In the genomic region with DNA sequence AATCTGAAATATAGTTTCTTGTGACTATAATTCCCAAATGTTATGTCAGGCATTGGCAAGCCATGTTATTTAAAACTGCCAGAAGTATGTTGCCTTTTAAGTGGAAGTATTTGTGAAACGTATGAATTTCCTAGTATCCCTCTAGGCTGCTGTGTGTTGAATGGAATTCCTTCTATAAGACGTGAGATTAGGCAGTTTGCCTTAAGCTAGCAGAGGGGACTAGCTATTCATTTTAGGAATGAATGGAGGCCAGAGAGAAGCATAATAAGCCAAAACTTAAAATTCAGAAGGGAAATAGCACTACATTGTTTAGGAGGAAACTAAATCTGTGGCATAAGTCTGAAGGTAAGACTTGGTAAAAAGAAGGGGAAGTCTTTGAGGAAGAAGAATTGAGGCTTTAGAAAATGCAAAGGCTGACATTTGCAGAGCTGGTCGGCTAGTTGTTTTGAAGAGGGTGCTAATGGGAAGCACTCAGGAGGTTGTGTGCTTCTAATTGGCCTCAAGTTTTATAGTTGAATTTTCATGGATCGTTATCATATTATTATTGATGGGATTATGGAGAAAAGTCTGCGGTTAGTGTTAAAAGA, we compare ENCODE assay signal across 12 cellular contexts. TPM values are rescaled to one million over a fixed set of nuclear protein-coding genes. Genes with fewer than 3 reads are reported as not detected.
DNase-seq lines count a peak whose midpoint lies in the region; ATAC-seq, FAIRE-seq and TF ChIP-seq lines count a peak whose summit lies in the region.
"Had no signal": no experiment of that assay in that cellular context is flagged by ENCODE, and none has a peak within 500 bp of the region (broad histone marks: within the 10 kb centered on the region; RNA-seq: fewer than 3 reads in every experiment).

No MANE protein-coding gene starts in this region.

- H4K20me1 ChIP-seq in Loucy (ENCODE audit: insufficient read depth, low read length, poor library complexity, severe bottlenecking) (peaks cover 75% of the 10 kb centered on the region), astrocyte (ENCODE audit: insufficient read depth, low read length) (peaks cover 11% of the 10 kb centered on the region)

- H3K4me3 Mint-ChIP-seq in astrocyte (ENCODE audit: unreplicated experiment): no peak overlapping the region

- DNase-seq in GF-D8 (lab: John Stamatoyannopoulos, UW) (peak; percentile 13), astrocyte (ENCODE audit: low read depth) (no peak), cortex of kidney (lab: John Stamatoyannopoulos, UW) (no peak), activated gamma-delta T cell treated with Interleukin-2 at 50 U/mL for 16 hours (no peak)
- DNase-seq: activated CD4-positive, alpha-beta T cell treated with anti-CD3 and anti-CD28 coated beads, Interleukin-2, amount 50 U/mL, for 4 hours; glutamatergic neuron; midbrain; NCI-H1436 treated with DMSO at 0.1 percent for 48 hours had no signal

- H3K27me3 ChIP-seq in Loucy (ENCODE audit: insufficient read depth, low read length, poor library complexity, severe bottlenecking) (no peaks in the 10 kb centered on the region), astrocyte (ENCODE audit: insufficient read depth, low read length) (no peaks in the 10 kb centered on the region), neutrophil (no peaks in the 10 kb centered on the region)

- peaks cover 100% of the 10 kb centered on the region for H3K79me2 ChIP-seq in Loucy (ENCODE audit: insufficient read depth, low read length)
- H3K79me2 ChIP-seq in astrocyte (ENCODE audit: insufficient read depth, low read length): peaks cover 12% of the 10 kb centered on the region

- H3K9me3 ChIP-seq in Loucy (ENCODE audit: insufficient read depth, low read depth, low read length) (no peaks in the 10 kb centered on the region), astrocyte (ENCODE audit: insufficient read depth, low read depth, low read length) (no peaks in the 10 kb centered on the region), neutrophil (no peaks in the 10 kb centered on the region)

- H2AFZ ChIP-seq in Loucy (ENCODE audit: low read length) (no peak overlapping the region), astrocyte (ENCODE audit: low read depth, low read length) (no peak overlapping the region)

- peaks cover 38% of the 10 kb centered on the region for H3K36me3 ChIP-seq in Loucy (ENCODE audit: insufficient read depth, low read length)
- H3K36me3 ChIP-seq in astrocyte (ENCODE audit: insufficient read depth, low read length): no peaks in the 10 kb centered on the region
- no peaks in the 10 kb centered on the region for H3K36me3 ChIP-seq in neutrophil

- no peak overlapping the region for H3K27ac Mint-ChIP-seq in astrocyte (ENCODE audit: unreplicated experiment)

- no peak for TF ChIP-seq CTCF in Loucy (conservative IDR thresholded peaks at IDR 0.05; ENCODE audit: low read length)
- no peak for TF ChIP-seq CTCF in astrocyte (IDR thresholded peaks at IDR 0.05; ENCODE audit: insufficient read depth, low read depth, low read length)
- no peak for TF ChIP-seq CTCF in neutrophil (IDR thresholded peaks at IDR 0.05)

- no peaks in the 10 kb centered on the region for H3K27me3 Mint-ChIP-seq in astrocyte (ENCODE audit: low read depth, unreplicated experiment)

- FAIRE-seq in astrocyte (lab: Jason Lieb, UNC): no peak

- no peak for ATAC-seq in GM21367 (IDR thresholded peaks at IDR 0.05; ENCODE audit: unreplicated experiment)

- H3K4me1 ChIP-seq in Loucy (ENCODE audit: insufficient read depth, low read length, poor library complexity, severe bottlenecking): peaks cover 61% of the 10 kb centered on the region
- no peaks in the 10 kb centered on the region for H3K4me1 ChIP-seq in astrocyte (ENCODE audit: insufficient read depth, low read length)
- H3K4me1 ChIP-seq in neutrophil (ENCODE audit: control insufficient read depth in 1 of 2, insufficient read depth in 1 of 2, low read depth in 1 of 2, low read length in 1 of 2): peaks cover 90 to 94% of the 10 kb centered on the region in 2 experiments

- peaks cover 7% of the 10 kb centered on the region for H3K36me3 Mint-ChIP-seq in astrocyte (ENCODE audit: low read depth, unreplicated experiment)

- H3K4me1 Mint-ChIP-seq in astrocyte (ENCODE audit: low read depth, unreplicated experiment): peaks cover 25% of the 10 kb centered on the region

- H3F3A ChIP-seq in Loucy (ENCODE audit: low read depth): 0 out of 2 replicates have a peak, but pooled peaks cover 7% of the 10 kb centered on the region

- H3K4me3 ChIP-seq in Loucy (ENCODE audit: low read length, poor library complexity, severe bottlenecking) (peak overlapping the region; percentile 58), astrocyte (ENCODE audit: insufficient read depth, low read depth, low read length) (no peak overlapping the region), neutrophil (ENCODE audit: low read depth in 1 of 2, low read length in 1 of 2) (peak overlapping the region in 1 of 2 experiments; percentile 31)
- H3K4me3 ChIP-seq: skin epidermis had no signal

- peak overlapping the region; percentile 64 for H3K4me2 ChIP-seq in Loucy (ENCODE audit: low read depth, low read length, poor library complexity, severe bottlenecking)
- H3K4me2 ChIP-seq in astrocyte (ENCODE audit: low read length): no peak overlapping the region

- H3K27ac ChIP-seq in astrocyte (ENCODE audit: low read depth, low read length) (peak overlapping the region; percentile 18), neutrophil (peak overlapping the region; percentile 82)

- H3K9ac ChIP-seq in Loucy (ENCODE audit: low read depth, low read length, poor library complexity, severe bottlenecking) (peak overlapping the region; percentile 53), astrocyte (ENCODE audit: low read length) (peak overlapping the region; percentile 11)

- H3K9me2 ChIP-seq in Loucy (replicated peaks; ENCODE audit: low read depth, low read length): no peaks in the 10 kb centered on the region

- peaks cover 2% of the 10 kb centered on the region for H3K9me3 Mint-ChIP-seq in astrocyte (ENCODE audit: unreplicated experiment)

RNA-seq across cellular contexts. Expression of gene TMEM131L, which starts 57.1 kb away (rescaled TPM):
- 18.3 and 18.6 TPM in 2 replicates for total RNA-seq in astrocyte
